In genomic region chr5:76325326-76325725, GRCh38 we compare ENCODE assay signal across 16 cellular contexts.
A peak's percentile ranks its signal among the peaks of the same experiment; 100 is the strongest.
DNase-seq lines count a peak whose midpoint lies in the region; ATAC-seq and TF ChIP-seq lines count a peak whose summit lies in the region.
"Had no signal": no experiment of that assay in that cellular context is flagged by ENCODE, and none has a peak within 500 bp of the region (broad histone marks: within the 10 kb centered on the region; RNA-seq: fewer than 3 reads in every experiment).

No MANE protein-coding gene starts in this region.

- H3K4ac ChIP-seq in mesendoderm (ENCODE audit: low read depth, low read length): no peak overlapping the region

- H3K27me3 ChIP-seq in BLaER1: no peaks in the 10 kb centered on the region
- no peaks in the 10 kb centered on the region for H3K27me3 ChIP-seq in DOHH2 (ENCODE audit: control insufficient read depth, low read length)
- H3K27me3 ChIP-seq in mesendoderm (ENCODE audit: insufficient read depth, low read length, poor library complexity): no peaks in the 10 kb centered on the region

- H3K4me3 ChIP-seq in BLaER1: 0 out of 2 replicates have a peak overlapping the region, but pooled peaks have one; percentile 7
- peak overlapping the region; percentile 49 for H3K4me3 ChIP-seq in DOHH2 (ENCODE audit: low read length)
- no peak overlapping the region for H3K4me3 ChIP-seq in mesendoderm (ENCODE audit: low read length)
- H3K4me3 ChIP-seq: dorsolateral prefrontal cortex, K562 had no signal

- no peak overlapping the region for H4K8ac ChIP-seq in mesendoderm (ENCODE audit: low read depth, low read length)

- peaks cover 14% of the 10 kb centered on the region for H3K36me3 Mint-ChIP-seq in activated T-helper 1 cell treated with anti-CD3 and anti-CD28 coated beads, Interleukin-12 subunit alpha, Interleukin-12 subunit beta, Interleukin-2, Interleukin-4 antibody, amounts not matched to agents 30 ng/mL and 10 ng/mL and 1 ng/mL, durations not matched to agents 14 hours and 24 hours and 36 hours (ENCODE audit: low read depth)
- H3K36me3 Mint-ChIP-seq: stimulated activated naive B cell treated with anti-CD40 and anti-IgM and Interleukin-4, amounts not matched to agents 10 μg/mL and 1 μg/mL and 100 μg/mL, for 72 hours had no signal

- no peak overlapping the region for H3K23ac ChIP-seq in mesendoderm (ENCODE audit: low read length)

- H4K5ac ChIP-seq in mesendoderm (ENCODE audit: low read length): no peak overlapping the region

- peak overlapping the region; percentile 84 for H3K27ac Mint-ChIP-seq in activated T-helper 1 cell treated with anti-CD3 and anti-CD28 coated beads, Interleukin-12 subunit alpha, Interleukin-12 subunit beta, Interleukin-2, Interleukin-4 antibody, amounts not matched to agents 30 ng/mL and 10 ng/mL and 1 ng/mL, durations not matched to agents 14 hours and 24 hours and 36 hours
- H3K27ac Mint-ChIP-seq: stimulated activated naive B cell treated with anti-CD40 and anti-IgM and Interleukin-4, amounts not matched to agents 10 μg/mL and 1 μg/mL and 100 μg/mL, for 72 hours had no signal

- ATAC-seq in HG03045 (IDR thresholded peaks at IDR 0.05; ENCODE audit: unreplicated experiment): no peak
- ATAC-seq: K562; stimulated activated naive B cell treated with anti-CD40 and anti-IgM and Interleukin-4, amounts not matched to agents 10 μg/mL and 1 μg/mL and 100 μg/mL, for 72 hours had no signal

- peaks cover 57% of the 10 kb centered on the region for H3K4me1 Mint-ChIP-seq in activated T-helper 1 cell treated with anti-CD3 and anti-CD28 coated beads, Interleukin-12 subunit alpha, Interleukin-12 subunit beta, Interleukin-2, Interleukin-4 antibody, amounts not matched to agents 30 ng/mL and 10 ng/mL and 1 ng/mL, durations not matched to agents 14 hours and 24 hours and 36 hours (ENCODE audit: low read depth)

- H3K56ac ChIP-seq in mesendoderm (ENCODE audit: low read length): no peak overlapping the region

- H3K79me2 ChIP-seq in DOHH2 (ENCODE audit: control insufficient read depth, low read length) (no peaks in the 10 kb centered on the region), mesendoderm (ENCODE audit: control insufficient read depth, insufficient read depth, low read length) (no peaks in the 10 kb centered on the region)

- no peaks in the 10 kb centered on the region for H3K9me2 ChIP-seq in DOHH2 (replicated peaks; ENCODE audit: control insufficient read depth, low read length)

- no peak overlapping the region for H2BK120ac ChIP-seq in mesendoderm (ENCODE audit: low read depth, low read length)

- no peak for DNase-seq in activated T-helper 1 cell treated with anti-CD3 and anti-CD28 coated beads, Interleukin-12 subunit alpha, Interleukin-12 subunit beta, Interleukin-2, Interleukin-4 antibody, amounts not matched to agents 30 ng/mL and 10 ng/mL and 1 ng/mL, durations not matched to agents 14 hours and 24 hours and 36 hours (ENCODE audit: low spot score)
- peak; percentile 37 for DNase-seq in mesendoderm
- no peak for DNase-seq in posterior vena cava (ENCODE audit: low spot score)
- no peak for DNase-seq in effector CD4-positive, alpha-beta T cell
- DNase-seq in SKM-1 treated with dmso at 0.1 percent for 144 hours (lab: John Stamatoyannopoulos, UW; ENCODE audit: unreplicated experiment): no peak
- DNase-seq: BE2C; dorsolateral prefrontal cortex; NCI-H1694 treated with DMSO at 0.1 percent for 48 hours; NCI-H526; stimulated activated CD4-positive, alpha-beta T cell treated with anti-CD3 and anti-CD28 coated beads, Interleukin-2, amount 100 ng/mL, for 48 hours; stimulated activated naive B cell treated with anti-CD40 and anti-IgM and Interleukin-4, amounts not matched to agents 10 μg/mL and 1 μg/mL and 100 μg/mL, for 72 hours had no signal

- no peaks in the 10 kb centered on the region for H3F3A ChIP-seq in DOHH2 (ENCODE audit: control insufficient read depth, insufficient read depth)

- H2BK5ac ChIP-seq in mesendoderm (ENCODE audit: low read length): no peak overlapping the region

- no peak overlapping the region for H3K18ac ChIP-seq in mesendoderm (ENCODE audit: low read length)

- peak overlapping the region; percentile 63 for H3K9ac ChIP-seq in BLaER1
- H3K9ac ChIP-seq in mesendoderm (ENCODE audit: low read length): no peak overlapping the region

- H3K36me3 ChIP-seq in BLaER1: no peaks in the 10 kb centered on the region
- H3K36me3 ChIP-seq in DOHH2 (ENCODE audit: control insufficient read depth, low read length): no peaks in the 10 kb centered on the region
- H3K36me3 ChIP-seq in mesendoderm (ENCODE audit: control insufficient read depth, insufficient read depth, low read length): no peaks in the 10 kb centered on the region
- H3K36me3 ChIP-seq: BE2C had no signal

- no peak overlapping the region for H2AK5ac ChIP-seq in mesendoderm (ENCODE audit: low read length)

- intact Hi-C loops in activated T-helper 1 cell treated with anti-CD3 and anti-CD28 coated beads, Interleukin-12 subunit alpha, Interleukin-12 subunit beta, Interleukin-2, Interleukin-4 antibody, amounts not matched to agents 30 ng/mL and 10 ng/mL and 1 ng/mL, durations not matched to agents 14 hours and 24 hours and 36 hours (cut with micrococcal nuclease): no loop called here
- intact Hi-C loops in posterior vena cava (cut with DNase I): no loop called here

- peak overlapping the region; percentile 44 for H3K4me3 Mint-ChIP-seq in activated T-helper 1 cell treated with anti-CD3 and anti-CD28 coated beads, Interleukin-12 subunit alpha, Interleukin-12 subunit beta, Interleukin-2, Interleukin-4 antibody, amounts not matched to agents 30 ng/mL and 10 ng/mL and 1 ng/mL, durations not matched to agents 14 hours and 24 hours and 36 hours
- H3K4me3 Mint-ChIP-seq: stimulated activated naive B cell treated with anti-CD40 and anti-IgM and Interleukin-4, amounts not matched to agents 10 μg/mL and 1 μg/mL and 100 μg/mL, for 72 hours had no signal

- WGBS in mesendoderm (ENCODE audit: extremely low coverage, insufficient coverage, low lambda C conversion rate): no CpG with 5 or more reads among the region's 7 CpGs

- no peaks in the 10 kb centered on the region for H4K20me1 ChIP-seq in BLaER1
- H4K20me1 ChIP-seq in DOHH2 (ENCODE audit: control insufficient read depth, insufficient read depth, low read depth, low read length): no peaks in the 10 kb centered on the region

- H3K27ac ChIP-seq in BLaER1 (peak overlapping the region; percentile 74), DOHH2 (ENCODE audit: low read depth, low read length) (no peak overlapping the region), mesendoderm (ENCODE audit: low read depth, low read length) (no peak overlapping the region)
- H3K27ac ChIP-seq: dorsolateral prefrontal cortex, RWPE1 had no signal

- no peaks in the 10 kb centered on the region for H3K79me1 ChIP-seq in mesendoderm (ENCODE audit: low read length)

- peaks cover 5% of the 10 kb centered on the region for H3K9me3 Mint-ChIP-seq in activated T-helper 1 cell treated with anti-CD3 and anti-CD28 coated beads, Interleukin-12 subunit alpha, Interleukin-12 subunit beta, Interleukin-2, Interleukin-4 antibody, amounts not matched to agents 30 ng/mL and 10 ng/mL and 1 ng/mL, durations not matched to agents 14 hours and 24 hours and 36 hours

- H3K4me2 ChIP-seq in BLaER1 (peak overlapping the region; percentile 80), DOHH2 (ENCODE audit: low read length) (peak overlapping the region; percentile 64), mesendoderm (ENCODE audit: low read length) (no peak overlapping the region)

- H2BK15ac ChIP-seq in mesendoderm (replicated peaks; ENCODE audit: low read depth): no peak overlapping the region

- TF ChIP-seq CTCF in DOHH2 (IDR thresholded peaks at IDR 0.05; ENCODE audit: low read depth, low read length, poor library complexity, severe bottlenecking): no peak

- H3K4me1 ChIP-seq in BLaER1: peaks cover 42% of the 10 kb centered on the region
- H3K4me1 ChIP-seq in DOHH2 (ENCODE audit: control insufficient read depth, low read length): peaks cover 23% of the 10 kb centered on the region
- H3K4me1 ChIP-seq in mesendoderm (ENCODE audit: control insufficient read depth, low read depth, low read length): peaks cover 15% of the 10 kb centered on the region
- H3K4me1 ChIP-seq: BE2C had no signal

- H3K9me3 ChIP-seq in BLaER1 (peaks cover 11% of the 10 kb centered on the region; the same call in 1 of the 2 replicates), DOHH2 (ENCODE audit: control insufficient read depth, insufficient read depth, low read length) (no peaks in the 10 kb centered on the region)
- H3K9me3 ChIP-seq: BE2C had no signal

- no peaks in the 10 kb centered on the region for H3K27me3 Mint-ChIP-seq in activated T-helper 1 cell treated with anti-CD3 and anti-CD28 coated beads, Interleukin-12 subunit alpha, Interleukin-12 subunit beta, Interleukin-2, Interleukin-4 antibody, amounts not matched to agents 30 ng/mL and 10 ng/mL and 1 ng/mL, durations not matched to agents 14 hours and 24 hours and 36 hours (ENCODE audit: insufficient read depth)
